ENCODE assay signal across 1 cellular context in the genomic region with DNA sequence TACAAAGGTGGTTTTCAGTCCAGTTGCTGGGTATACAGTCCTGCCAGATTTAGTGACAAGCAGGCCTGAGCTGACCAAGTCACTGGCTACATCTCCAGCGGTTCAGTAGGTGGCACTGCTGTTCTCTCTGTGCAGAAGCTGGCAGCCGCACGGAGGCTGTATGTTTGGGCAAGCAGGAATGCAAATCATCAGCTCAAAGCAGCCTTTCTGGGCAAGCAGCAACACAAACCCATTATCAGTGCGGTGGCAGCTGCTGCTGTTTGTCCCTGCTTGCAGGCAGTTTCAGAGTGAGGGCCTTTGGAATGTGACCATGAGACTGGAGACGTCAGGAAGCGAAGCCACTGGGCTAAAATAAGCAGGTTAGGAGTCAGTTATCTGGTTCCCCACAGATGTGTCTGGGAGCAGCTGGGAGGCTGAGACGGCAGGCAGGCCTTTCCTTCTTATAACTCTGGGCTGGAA.
TF ChIP-seq lines count a peak whose summit lies in the region.

No MANE protein-coding gene starts in this region.

TF ChIP-seq in HepG2, 621 proteins besides CTCF, POLR2A, EP300 and RAD21 (continued from another document and continues in another):
- TF ChIP-seq, protein P1, sequence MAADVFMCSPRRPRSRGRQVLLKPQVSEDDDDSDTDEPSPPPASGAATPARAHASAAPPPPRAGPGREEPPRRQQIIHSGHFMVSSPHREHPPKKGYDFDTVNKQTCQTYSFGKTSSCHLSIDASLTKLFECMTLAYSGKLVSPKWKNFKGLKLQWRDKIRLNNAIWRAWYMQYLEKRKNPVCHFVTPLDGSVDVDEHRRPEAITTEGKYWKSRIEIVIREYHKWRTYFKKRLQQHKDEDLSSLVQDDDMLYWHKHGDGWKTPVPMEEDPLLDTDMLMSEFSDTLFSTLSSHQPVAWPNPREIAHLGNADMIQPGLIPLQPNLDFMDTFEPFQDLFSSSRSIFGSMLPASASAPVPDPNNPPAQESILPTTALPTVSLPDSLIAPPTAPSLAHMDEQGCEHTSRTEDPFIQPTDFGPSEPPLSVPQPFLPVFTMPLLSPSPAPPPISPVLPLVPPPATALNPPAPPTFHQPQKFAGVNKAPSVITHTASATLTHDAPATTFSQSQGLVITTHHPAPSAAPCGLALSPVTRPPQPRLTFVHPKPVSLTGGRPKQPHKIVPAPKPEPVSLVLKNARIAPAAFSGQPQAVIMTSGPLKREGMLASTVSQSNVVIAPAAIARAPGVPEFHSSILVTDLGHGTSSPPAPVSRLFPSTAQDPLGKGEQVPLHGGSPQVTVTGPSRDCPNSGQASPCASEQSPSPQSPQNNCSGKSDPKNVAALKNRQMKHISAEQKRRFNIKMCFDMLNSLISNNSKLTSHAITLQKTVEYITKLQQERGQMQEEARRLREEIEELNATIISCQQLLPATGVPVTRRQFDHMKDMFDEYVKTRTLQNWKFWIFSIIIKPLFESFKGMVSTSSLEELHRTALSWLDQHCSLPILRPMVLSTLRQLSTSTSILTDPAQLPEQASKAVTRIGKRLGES (CRISPR knock-in tag; IDR thresholded peaks at IDR 0.05; ENCODE audit: borderline replicate concordance): no peak
- TF ChIP-seq, protein P2, sequence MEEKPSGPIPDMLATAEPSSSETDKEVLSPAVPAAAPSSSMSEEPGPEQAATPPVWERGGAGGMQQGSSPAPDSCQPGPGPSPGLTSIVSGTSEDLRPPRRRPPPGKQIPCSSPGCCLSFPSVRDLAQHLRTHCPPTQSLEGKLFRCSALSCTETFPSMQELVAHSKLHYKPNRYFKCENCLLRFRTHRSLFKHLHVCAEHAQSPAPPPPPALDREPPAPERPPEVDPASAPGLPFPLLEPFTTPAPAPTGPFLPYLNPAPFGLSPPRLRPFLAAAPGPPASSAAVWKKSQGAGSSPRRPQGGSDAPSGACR (CRISPR knock-in tag; IDR thresholded peaks at IDR 0.05): no peak
- peak; percentile 46 for TF ChIP-seq FOXA3 (CRISPR knock-in tag; IDR thresholded peaks at IDR 0.05)
- no peak for TF ChIP-seq MAF1 (CRISPR knock-in tag; IDR thresholded peaks at IDR 0.05; ENCODE audit: borderline replicate concordance)
- TF ChIP-seq ZNF143 (CRISPR knock-in tag; IDR thresholded peaks at IDR 0.05): no peak
- TF ChIP-seq NFYB (CRISPR knock-in tag; IDR thresholded peaks at IDR 0.05): no peak
- no peak for TF ChIP-seq RFXAP (CRISPR knock-in tag; IDR thresholded peaks at IDR 0.05; ENCODE audit: borderline replicate concordance)
- TF ChIP-seq, protein P3, sequence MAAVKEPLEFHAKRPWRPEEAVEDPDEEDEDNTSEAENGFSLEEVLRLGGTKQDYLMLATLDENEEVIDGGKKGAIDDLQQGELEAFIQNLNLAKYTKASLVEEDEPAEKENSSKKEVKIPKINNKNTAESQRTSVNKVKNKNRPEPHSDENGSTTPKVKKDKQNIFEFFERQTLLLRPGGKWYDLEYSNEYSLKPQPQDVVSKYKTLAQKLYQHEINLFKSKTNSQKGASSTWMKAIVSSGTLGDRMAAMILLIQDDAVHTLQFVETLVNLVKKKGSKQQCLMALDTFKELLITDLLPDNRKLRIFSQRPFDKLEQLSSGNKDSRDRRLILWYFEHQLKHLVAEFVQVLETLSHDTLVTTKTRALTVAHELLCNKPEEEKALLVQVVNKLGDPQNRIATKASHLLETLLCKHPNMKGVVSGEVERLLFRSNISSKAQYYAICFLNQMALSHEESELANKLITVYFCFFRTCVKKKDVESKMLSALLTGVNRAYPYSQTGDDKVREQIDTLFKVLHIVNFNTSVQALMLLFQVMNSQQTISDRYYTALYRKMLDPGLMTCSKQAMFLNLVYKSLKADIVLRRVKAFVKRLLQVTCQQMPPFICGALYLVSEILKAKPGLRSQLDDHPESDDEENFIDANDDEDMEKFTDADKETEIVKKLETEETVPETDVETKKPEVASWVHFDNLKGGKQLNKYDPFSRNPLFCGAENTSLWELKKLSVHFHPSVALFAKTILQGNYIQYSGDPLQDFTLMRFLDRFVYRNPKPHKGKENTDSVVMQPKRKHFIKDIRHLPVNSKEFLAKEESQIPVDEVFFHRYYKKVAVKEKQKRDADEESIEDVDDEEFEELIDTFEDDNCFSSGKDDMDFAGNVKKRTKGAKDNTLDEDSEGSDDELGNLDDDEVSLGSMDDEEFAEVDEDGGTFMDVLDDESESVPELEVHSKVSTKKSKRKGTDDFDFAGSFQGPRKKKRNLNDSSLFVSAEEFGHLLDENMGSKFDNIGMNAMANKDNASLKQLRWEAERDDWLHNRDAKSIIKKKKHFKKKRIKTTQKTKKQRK (IDR thresholded peaks at IDR 0.05; ENCODE audit: low read length): no peak
- TF ChIP-seq ZNF766 (CRISPR knock-in tag; IDR thresholded peaks at IDR 0.05; ENCODE audit: borderline replicate concordance): no peak
- TF ChIP-seq PHF21A (CRISPR knock-in tag; IDR thresholded peaks at IDR 0.05): 0 out of 2 replicates have a peak, but pooled peaks have one; percentile 45
- no peak for TF ChIP-seq JUNB (CRISPR knock-in tag; IDR thresholded peaks at IDR 0.05; ENCODE audit: borderline replicate concordance)
- TF ChIP-seq, protein P4, sequence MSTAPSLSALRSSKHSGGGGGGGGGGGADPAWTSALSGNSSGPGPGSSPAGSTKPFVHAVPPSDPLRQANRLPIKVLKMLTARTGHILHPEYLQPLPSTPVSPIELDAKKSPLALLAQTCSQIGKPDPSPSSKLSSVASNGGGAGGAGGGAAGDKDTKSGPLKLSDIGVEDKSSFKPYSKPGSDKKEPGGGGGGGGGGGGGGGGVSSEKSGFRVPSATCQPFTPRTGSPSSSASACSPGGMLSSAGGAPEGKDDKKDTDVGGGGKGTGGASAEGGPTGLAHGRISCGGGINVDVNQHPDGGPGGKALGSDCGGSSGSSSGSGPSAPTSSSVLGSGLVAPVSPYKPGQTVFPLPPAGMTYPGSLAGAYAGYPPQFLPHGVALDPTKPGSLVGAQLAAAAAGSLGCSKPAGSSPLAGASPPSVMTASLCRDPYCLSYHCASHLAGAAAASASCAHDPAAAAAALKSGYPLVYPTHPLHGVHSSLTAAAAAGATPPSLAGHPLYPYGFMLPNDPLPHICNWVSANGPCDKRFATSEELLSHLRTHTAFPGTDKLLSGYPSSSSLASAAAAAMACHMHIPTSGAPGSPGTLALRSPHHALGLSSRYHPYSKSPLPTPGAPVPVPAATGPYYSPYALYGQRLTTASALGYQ (CRISPR knock-in tag; IDR thresholded peaks at IDR 0.05): no peak
- no peak for TF ChIP-seq ZNF17 (CRISPR knock-in tag; IDR thresholded peaks at IDR 0.05)
- TF ChIP-seq KLF15 (CRISPR knock-in tag; IDR thresholded peaks at IDR 0.05; ENCODE audit: borderline replicate concordance): no peak
- TF ChIP-seq ZNF556 (CRISPR knock-in tag; IDR thresholded peaks at IDR 0.05; ENCODE audit: borderline replicate concordance): peak; percentile 79; the same call in 1 of the 2 replicates
- TF ChIP-seq ZNF570 (CRISPR knock-in tag; IDR thresholded peaks at IDR 0.05; ENCODE audit: borderline replicate concordance): no peak
- TF ChIP-seq GATAD2A (CRISPR knock-in tag; IDR thresholded peaks at IDR 0.05): 0 out of 2 replicates have a peak, but pooled peaks have one; percentile 40
- TF ChIP-seq ZSCAN29 (CRISPR knock-in tag; conservative IDR thresholded peaks at IDR 0.05): no peak
- TF ChIP-seq RFX1 (IDR thresholded peaks at IDR 0.05): no peak
- TF ChIP-seq ATRX (CRISPR knock-in tag; IDR thresholded peaks at IDR 0.05; ENCODE audit: borderline replicate concordance): no peak
- TF ChIP-seq SPEN (CRISPR knock-in tag; IDR thresholded peaks at IDR 0.05; ENCODE audit: low read depth): no peak
- TF ChIP-seq, protein P5, sequence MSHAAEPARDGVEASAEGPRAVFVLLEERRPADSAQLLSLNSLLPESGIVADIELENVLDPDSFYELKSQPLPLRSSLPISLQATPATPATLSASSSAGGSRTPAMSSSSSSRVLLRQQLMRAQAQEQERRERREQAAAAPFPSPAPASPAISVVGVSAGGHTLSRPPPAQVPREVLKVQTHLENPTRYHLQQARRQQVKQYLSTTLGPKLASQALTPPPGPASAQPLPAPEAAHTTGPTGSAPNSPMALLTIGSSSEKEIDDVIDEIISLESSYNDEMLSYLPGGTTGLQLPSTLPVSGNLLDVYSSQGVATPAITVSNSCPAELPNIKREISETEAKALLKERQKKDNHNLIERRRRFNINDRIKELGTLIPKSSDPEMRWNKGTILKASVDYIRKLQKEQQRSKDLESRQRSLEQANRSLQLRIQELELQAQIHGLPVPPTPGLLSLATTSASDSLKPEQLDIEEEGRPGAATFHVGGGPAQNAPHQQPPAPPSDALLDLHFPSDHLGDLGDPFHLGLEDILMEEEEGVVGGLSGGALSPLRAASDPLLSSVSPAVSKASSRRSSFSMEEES (CRISPR knock-in tag; IDR thresholded peaks at IDR 0.05): peak; percentile 51; the same call in 1 of the 2 replicates
- TF ChIP-seq, protein P6, sequence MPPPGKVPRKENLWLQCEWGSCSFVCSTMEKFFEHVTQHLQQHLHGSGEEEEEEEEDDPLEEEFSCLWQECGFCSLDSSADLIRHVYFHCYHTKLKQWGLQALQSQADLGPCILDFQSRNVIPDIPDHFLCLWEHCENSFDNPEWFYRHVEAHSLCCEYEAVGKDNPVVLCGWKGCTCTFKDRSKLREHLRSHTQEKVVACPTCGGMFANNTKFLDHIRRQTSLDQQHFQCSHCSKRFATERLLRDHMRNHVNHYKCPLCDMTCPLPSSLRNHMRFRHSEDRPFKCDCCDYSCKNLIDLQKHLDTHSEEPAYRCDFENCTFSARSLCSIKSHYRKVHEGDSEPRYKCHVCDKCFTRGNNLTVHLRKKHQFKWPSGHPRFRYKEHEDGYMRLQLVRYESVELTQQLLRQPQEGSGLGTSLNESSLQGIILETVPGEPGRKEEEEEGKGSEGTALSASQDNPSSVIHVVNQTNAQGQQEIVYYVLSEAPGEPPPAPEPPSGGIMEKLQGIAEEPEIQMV (CRISPR knock-in tag; IDR thresholded peaks at IDR 0.05; ENCODE audit: low read depth): no peak
- TF ChIP-seq, protein P7, sequence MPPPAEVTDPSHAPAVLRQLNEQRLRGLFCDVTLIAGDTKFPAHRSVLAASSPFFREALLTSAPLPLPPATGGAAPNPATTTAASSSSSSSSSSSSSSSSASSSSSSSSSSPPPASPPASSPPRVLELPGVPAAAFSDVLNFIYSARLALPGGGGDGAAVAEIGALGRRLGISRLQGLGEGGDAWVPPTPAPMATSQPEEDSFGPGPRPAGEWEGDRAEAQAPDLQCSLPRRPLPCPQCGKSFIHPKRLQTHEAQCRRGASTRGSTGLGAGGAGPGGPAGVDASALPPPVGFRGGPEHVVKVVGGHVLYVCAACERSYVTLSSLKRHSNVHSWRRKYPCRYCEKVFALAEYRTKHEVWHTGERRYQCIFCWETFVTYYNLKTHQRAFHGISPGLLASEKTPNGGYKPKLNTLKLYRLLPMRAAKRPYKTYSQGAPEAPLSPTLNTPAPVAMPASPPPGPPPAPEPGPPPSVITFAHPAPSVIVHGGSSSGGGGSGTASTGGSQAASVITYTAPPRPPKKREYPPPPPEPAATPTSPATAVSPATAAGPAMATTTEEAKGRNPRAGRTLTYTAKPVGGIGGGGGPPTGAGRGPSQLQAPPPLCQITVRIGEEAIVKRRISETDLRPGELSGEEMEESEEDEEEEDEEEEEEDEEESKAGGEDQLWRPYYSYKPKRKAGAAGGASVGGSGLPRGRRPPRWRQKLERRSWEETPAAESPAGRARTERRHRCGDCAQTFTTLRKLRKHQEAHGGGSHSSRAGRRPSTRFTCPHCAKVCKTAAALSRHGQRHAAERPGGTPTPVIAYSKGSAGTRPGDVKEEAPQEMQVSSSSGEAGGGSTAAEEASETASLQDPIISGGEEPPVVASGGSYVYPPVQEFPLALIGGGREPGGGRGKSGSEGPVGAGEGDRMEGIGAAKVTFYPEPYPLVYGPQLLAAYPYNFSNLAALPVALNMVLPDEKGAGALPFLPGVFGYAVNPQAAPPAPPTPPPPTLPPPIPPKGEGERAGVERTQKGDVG (CRISPR knock-in tag; IDR thresholded peaks at IDR 0.05; ENCODE audit: borderline replicate concordance): peak; percentile 28; the same call in 1 of the 2 replicates
- TF ChIP-seq SRY (CRISPR knock-in tag; IDR thresholded peaks at IDR 0.05): no peak
- TF ChIP-seq MAZ (IDR thresholded peaks at IDR 0.05; ENCODE audit: borderline replicate concordance, low read depth, low read length): no peak
- TF ChIP-seq MAZ (CRISPR knock-in tag; IDR thresholded peaks at IDR 0.05; ENCODE audit: low read depth): peak; percentile 38; the same call in 1 of the 2 replicates
- TF ChIP-seq PAX8 (CRISPR knock-in tag; IDR thresholded peaks at IDR 0.05; ENCODE audit: borderline replicate concordance): no peak
- TF ChIP-seq, protein P8, sequence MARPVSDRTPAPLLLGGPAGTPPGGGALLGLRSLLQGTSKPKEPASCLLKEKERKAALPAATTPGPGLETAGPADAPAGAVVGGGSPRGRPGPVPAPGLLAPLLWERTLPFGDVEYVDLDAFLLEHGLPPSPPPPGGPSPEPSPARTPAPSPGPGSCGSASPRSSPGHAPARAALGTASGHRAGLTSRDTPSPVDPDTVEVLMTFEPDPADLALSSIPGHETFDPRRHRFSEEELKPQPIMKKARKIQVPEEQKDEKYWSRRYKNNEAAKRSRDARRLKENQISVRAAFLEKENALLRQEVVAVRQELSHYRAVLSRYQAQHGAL (CRISPR knock-in tag; IDR thresholded peaks at IDR 0.05; ENCODE audit: not compliant biosample characterization): no peak
- no peak for TF ChIP-seq ZNF282 (IDR thresholded peaks at IDR 0.05; ENCODE audit: partially characterized antibody)
- no peak for TF ChIP-seq ZNF652 (CRISPR knock-in tag; IDR thresholded peaks at IDR 0.05; ENCODE audit: borderline replicate concordance, low read depth)
- TF ChIP-seq FOXP1 (IDR thresholded peaks at IDR 0.05): no peak
- no peak for TF ChIP-seq FOXP1 (CRISPR knock-in tag; IDR thresholded peaks at IDR 0.05)
- TF ChIP-seq STAT5B (CRISPR knock-in tag; IDR thresholded peaks at IDR 0.05): no peak
- TF ChIP-seq HDAC1 (CRISPR knock-in tag; IDR thresholded peaks at IDR 0.05): no peak
- TF ChIP-seq, protein P9, sequence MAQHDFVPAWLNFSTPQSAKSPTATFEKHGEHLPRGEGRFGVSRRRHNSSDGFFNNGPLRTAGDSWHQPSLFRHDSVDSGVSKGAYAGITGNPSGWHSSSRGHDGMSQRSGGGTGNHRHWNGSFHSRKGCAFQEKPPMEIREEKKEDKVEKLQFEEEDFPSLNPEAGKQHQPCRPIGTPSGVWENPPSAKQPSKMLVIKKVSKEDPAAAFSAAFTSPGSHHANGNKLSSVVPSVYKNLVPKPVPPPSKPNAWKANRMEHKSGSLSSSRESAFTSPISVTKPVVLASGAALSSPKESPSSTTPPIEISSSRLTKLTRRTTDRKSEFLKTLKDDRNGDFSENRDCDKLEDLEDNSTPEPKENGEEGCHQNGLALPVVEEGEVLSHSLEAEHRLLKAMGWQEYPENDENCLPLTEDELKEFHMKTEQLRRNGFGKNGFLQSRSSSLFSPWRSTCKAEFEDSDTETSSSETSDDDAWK (CRISPR knock-in tag; IDR thresholded peaks at IDR 0.05): no peak
- no peak for TF ChIP-seq HNRNPLL (IDR thresholded peaks at IDR 0.05; ENCODE audit: low read depth, low read length, poor library complexity, severe bottlenecking)
- TF ChIP-seq PCBP1 (IDR thresholded peaks at IDR 0.05; ENCODE audit: borderline replicate concordance, low read depth, low read length): no peak
- TF ChIP-seq, protein P10, sequence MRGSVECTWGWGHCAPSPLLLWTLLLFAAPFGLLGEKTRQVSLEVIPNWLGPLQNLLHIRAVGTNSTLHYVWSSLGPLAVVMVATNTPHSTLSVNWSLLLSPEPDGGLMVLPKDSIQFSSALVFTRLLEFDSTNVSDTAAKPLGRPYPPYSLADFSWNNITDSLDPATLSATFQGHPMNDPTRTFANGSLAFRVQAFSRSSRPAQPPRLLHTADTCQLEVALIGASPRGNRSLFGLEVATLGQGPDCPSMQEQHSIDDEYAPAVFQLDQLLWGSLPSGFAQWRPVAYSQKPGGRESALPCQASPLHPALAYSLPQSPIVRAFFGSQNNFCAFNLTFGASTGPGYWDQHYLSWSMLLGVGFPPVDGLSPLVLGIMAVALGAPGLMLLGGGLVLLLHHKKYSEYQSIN (CRISPR knock-in tag; IDR thresholded peaks at IDR 0.05; ENCODE audit: borderline replicate concordance): no peak
- TF ChIP-seq SP5 (CRISPR knock-in tag; IDR thresholded peaks at IDR 0.05; ENCODE audit: borderline replicate concordance, low read depth): no peak
- TF ChIP-seq NCOR1 (IDR thresholded peaks at IDR 0.05; ENCODE audit: borderline replicate concordance, low read length): no peak
